Comparison of ENCODE assay signal across 4 cellular contexts in genomic region chr14:98786456-98786855, GRCh38.
"Had no signal": no experiment of that assay in that cellular context is flagged by ENCODE, and none has a peak within 500 bp of the region (broad histone marks: within the 10 kb centered on the region; RNA-seq: fewer than 3 reads in every experiment).

No MANE protein-coding gene starts in this region.

- DNase-seq: H9, HCEC 1CT, IMR-90, KG1 had no signal
